Comparison of ENCODE assay signal across 8 cellular contexts in the genomic region with DNA sequence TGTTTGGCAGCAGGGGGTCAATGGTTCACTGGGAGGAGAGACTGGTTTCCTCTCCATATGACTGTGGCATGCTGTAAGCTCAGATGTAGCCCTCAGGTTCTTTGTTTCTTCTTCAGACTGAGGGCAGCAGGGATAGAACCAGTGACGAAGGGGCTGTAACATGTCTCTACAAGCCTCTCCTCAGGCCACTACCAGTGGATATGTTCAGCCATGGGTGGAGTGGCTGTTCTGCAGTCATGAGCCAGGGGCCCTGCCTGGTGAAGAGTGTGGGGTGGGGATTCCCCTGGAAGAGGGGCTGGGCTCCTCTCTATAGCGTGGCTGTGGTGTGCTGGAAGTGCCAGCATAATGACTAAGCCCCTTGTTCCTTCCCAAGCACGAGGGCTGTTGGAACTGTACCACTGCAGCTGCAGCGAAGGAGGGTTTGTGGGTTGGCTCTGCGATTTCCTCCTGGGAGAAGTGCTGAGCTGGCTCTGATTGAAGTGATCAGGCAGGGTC. TPM values are rescaled to one million over a fixed set of nuclear protein-coding genes. Genes with fewer than 3 reads are reported as not detected.
A peak's percentile ranks its signal among the peaks of the same experiment; 100 is the strongest.
DNase-seq lines count a peak whose midpoint lies in the region; ATAC-seq and TF ChIP-seq lines count a peak whose summit lies in the region.

No MANE protein-coding gene starts in this region.

- peaks cover 8% of the 10 kb centered on the region for H3K4me1 ChIP-seq in IMR-90 (ENCODE audit: control insufficient read depth, insufficient read depth, low read length)

- H2AK9ac ChIP-seq in IMR-90 (replicated peaks; ENCODE audit: low read depth, low read length, poor library complexity): peak overlapping the region; percentile 22

- H3K18ac ChIP-seq in IMR-90 (ENCODE audit: low read depth, low read length): peak overlapping the region; percentile 57

- ATAC-seq in Right ventricle myocardium inferior (peak; percentile 71), IMR-90 (ENCODE audit: low read depth) (peak; percentile 87), esophagus mucosa (peak; percentile 96)

- dilution Hi-C loops in IMR-90 (cut with HindIII; ENCODE audit: low sequenced_read_pairs, unreplicated experiment): no loop called here

- 0 out of 2 replicates have a peak overlapping the region, but pooled peaks have one; percentile 34 for H2BK20ac ChIP-seq in IMR-90 (ENCODE audit: low read depth, low read length)

- H4K20me1 ChIP-seq in IMR-90 (ENCODE audit: insufficient read depth, low read length): no peaks in the 10 kb centered on the region

- no peak overlapping the region; the same call in 2 of the 3 replicates for H2BK15ac ChIP-seq in IMR-90 (ENCODE audit: low read depth, low read length)

- POLR2A ChIA-PET in IMR-90 (lab: Charles Lee; ENCODE audit: unreplicated experiment): no interaction called here

- no peaks in the 10 kb centered on the region for H3K9me3 ChIP-seq in IMR-90 (ENCODE audit: control insufficient read depth, insufficient read depth, low read length)

- H3K14ac ChIP-seq in IMR-90 (replicated peaks; ENCODE audit: low read depth, low read length): peak overlapping the region; percentile 31; the same call in 1 of the 2 replicates

- DNase-seq in Right ventricle myocardium inferior (ENCODE audit: missing footprints) (no peak), cardiac septum (ENCODE audit: low spot score) (no peak), IMR-90 (peak; percentile 89), renal cortical epithelial cell (ENCODE audit: low read depth) (peak; percentile 73), HT-29 (ENCODE audit: low spot score) (no peak), DMS 273 treated with DMSO at 0.1 percent for 48 hours (lab: John Stamatoyannopoulos, UW) (no peak), NCI-H446 (lab: John Stamatoyannopoulos, UW) (no peak)

- TF ChIP-seq POLR2A in IMR-90 (IDR thresholded peaks at IDR 0.05; ENCODE audit: low read depth, low read length): no peak

- H3K4ac ChIP-seq in IMR-90 (ENCODE audit: low read depth, low read length): peak overlapping the region; percentile 36

- H3K36me3 ChIP-seq in IMR-90 (ENCODE audit: control insufficient read depth, insufficient read depth, low read length): no peaks in the 10 kb centered on the region

- H3K4me2 ChIP-seq in IMR-90 (ENCODE audit: low read depth, low read length): no peak overlapping the region

- BruUV-seq in IMR-90 (replicated peaks; lab: Mats Ljungman, UMichigan): no TSS peak

- H3K79me1 ChIP-seq in IMR-90 (ENCODE audit: low read depth in 1 of 2, low read length in 2 of 2): no peaks in the 10 kb centered on the region

- H3K4me3 ChIP-seq in IMR-90 (ENCODE audit: insufficient read depth, low read depth, low read length): no peak overlapping the region

- H4K5ac ChIP-seq in IMR-90 (ENCODE audit: low read depth, low read length): peak overlapping the region; percentile 61

- no peak overlapping the region for H3K23ac ChIP-seq in IMR-90 (ENCODE audit: low read depth, low read length)

- H3K56ac ChIP-seq in IMR-90 (ENCODE audit: extremely low read depth, insufficient read depth, low read length): no peak overlapping the region

- H3K9me1 ChIP-seq in IMR-90 (ENCODE audit: insufficient read depth, low read length): no peaks in the 10 kb centered on the region

- intact Hi-C loops in Right ventricle myocardium inferior (cut with DNase I) (loop anchor here (1.0 to 5.0 kb wide), 2 partner anchors 234 to 341 kb away; no protein-coding TSS in a partner anchor), cardiac septum (cut with DNase I) (loop anchor here (5.0 kb wide), 1 partner anchor 341 kb away; no protein-coding TSS in a partner anchor), IMR-90 (cut with micrococcal nuclease) (loop anchor here (1.0 kb wide), 2 partner anchors 234 to 342 kb away; no protein-coding TSS in a partner anchor)

- H2AK5ac ChIP-seq in IMR-90 (ENCODE audit: low read depth, low read length): no peak overlapping the region; the same call in 1 of the 2 replicates

- in situ Hi-C loops in IMR-90 (cut with MboI; ENCODE audit: low sequenced_read_pairs): no loop called here

- no peak overlapping the region for H3K27ac ChIP-seq in IMR-90 (ENCODE audit: insufficient read depth, low read length)

- no peak for TF ChIP-seq RAD21 in IMR-90 (IDR thresholded peaks at IDR 0.05; ENCODE audit: low read length)

- no peaks in the 10 kb centered on the region; the same call in 1 of the 2 replicates for H3K27me3 ChIP-seq in IMR-90 (ENCODE audit: control insufficient read depth, insufficient read depth, low read length)

- WGBS in IMR-90 (ENCODE audit: extremely low coverage in 2 of 2, insufficient read length in 1 of 2), 2 experiments: no CpG with 5 or more reads among the region's 5 CpGs

- no peak for TF ChIP-seq CTCF in IMR-90 (conservative IDR thresholded peaks at IDR 0.05; ENCODE audit: low read depth, low read length)

- H3K9ac ChIP-seq in IMR-90 (ENCODE audit: low read depth, low read length): no peak overlapping the region

- no peak overlapping the region for H2BK5ac ChIP-seq in IMR-90 (ENCODE audit: low read depth, low read length, poor library complexity, severe bottlenecking)

- peak overlapping the region; percentile 84 for H2AFZ ChIP-seq in IMR-90 (replicated peaks; ENCODE audit: low read length, poor library complexity)

- CTCF ChIA-PET in IMR-90 (lab: Yijun Ruan, JAX): interaction anchor here (2.1 to 2.2 kb wide), 2 partner anchors 19 to 234 kb away, joined by 6 to 11 read pairs; no protein-coding TSS in a partner anchor

- peak overlapping the region; percentile 19 for H2BK120ac ChIP-seq in IMR-90 (ENCODE audit: low read depth, low read length)

- H4K91ac ChIP-seq in IMR-90 (ENCODE audit: insufficient read depth, low read depth, low read length): no peak overlapping the region

- 0 out of 4 replicates have a peak overlapping the region, but pooled peaks of 1 of the 2 experiments have one; percentile 38 for H4K8ac ChIP-seq in IMR-90 (ENCODE audit: low read depth in 2 of 2, low read length in 2 of 2)

TF ChIP-seq in IMR-90, 13 proteins besides CTCF, POLR2A, EP300 and RAD21:
- TF ChIP-seq RCOR1 (IDR thresholded peaks at IDR 0.05; ENCODE audit: insufficient replicate concordance, low read length): no peak
- TF ChIP-seq MXI1 (IDR thresholded peaks at IDR 0.05; ENCODE audit: borderline replicate concordance, low read depth, low read length): peak; percentile 32; the same call in 1 of the 2 replicates
- no peak for TF ChIP-seq RFX5 (IDR thresholded peaks at IDR 0.05; ENCODE audit: low read depth, low read length)
- TF ChIP-seq BHLHE40 (IDR thresholded peaks at IDR 0.05; ENCODE audit: low read depth, low read length): peak; percentile 95
- TF ChIP-seq MAFK (IDR thresholded peaks at IDR 0.05; ENCODE audit: low read depth, low read length): peak; percentile 71
- TF ChIP-seq FOS (IDR thresholded peaks at IDR 0.05; ENCODE audit: low read depth, low read length): peak; percentile 55
- peak; percentile 54; the same call in 1 of the 2 replicates for TF ChIP-seq MAZ (IDR thresholded peaks at IDR 0.05; ENCODE audit: borderline replicate concordance, low read depth, low read length)

RNA-seq across cellular contexts. Expression of gene CMAS, which starts 55.8 kb away (rescaled TPM):
- 34.6 TPM for total RNA-seq in Right ventricle myocardium inferior
- 39.3 TPM for total RNA-seq in cardiac septum
- 9.5 and 19.4 TPM in 2 replicates for total RNA-seq in IMR-90 (2012; rRNA removed)
- polyA plus RNA-seq in IMR-90 (2012; rRNA removed): 20.6 and 26.8 TPM in 2 replicates
- 8.2 and 9.0 TPM in 2 replicates for polyA plus RNA-seq in IMR-90 (2012; cell fraction: cytosol; rRNA removed)
- polyA plus RNA-seq in IMR-90 (2012; cell fraction: nucleus; rRNA removed; ENCODE audit: low replicate concordance): 2.2 and 8.9 TPM in 2 replicates
- 51.1 TPM for total RNA-seq in esophagus mucosa
- total RNA-seq in renal cortical epithelial cell: 35.1 and 40.1 TPM in 2 replicates
- 26.0 and 27.2 TPM in 2 replicates for total RNA-seq in HT-29 (2014; rRNA removed; shearing (Covaris generic))

Comparison
In these comparisons a context has a peak if more than half of its experiments do, and no peak if none do; other contexts are left out.
1. DNase-seq: peak in IMR-90 (single experiment) and renal cortical epithelial cell (single experiment); none in Right ventricle myocardium inferior (single experiment), cardiac septum (single experiment), HT-29 (single experiment), DMS 273 treated with DMSO at 0.1 percent for 48 hours (single experiment) and NCI-H446 (0 of 2).
2. Peak in every context shown above with its lines, with median percentiles within 50 percentile points of each other: ATAC-seq.